ENCODE assay signal across 19 cellular contexts in genomic region chr6:30311101-30311500, GRCh38. TPM values are rescaled to one million over a fixed set of nuclear protein-coding genes. Genes with fewer than 3 reads are reported as not detected.
A peak's percentile ranks its signal among the peaks of the same experiment; 100 is the strongest.
DNase-seq lines count a peak whose midpoint lies in the region; ATAC-seq, FAIRE-seq and TF ChIP-seq lines count a peak whose summit lies in the region.
"Had no signal": no experiment of that assay in that cellular context is flagged by ENCODE, and none has a peak within 500 bp of the region (broad histone marks: within the 10 kb centered on the region; RNA-seq: fewer than 3 reads in every experiment).

No MANE protein-coding gene starts in this region.

- H3K4me3 ChIP-seq in A549: no peak overlapping the region
- H3K4me3 ChIP-seq in HEK293 (ENCODE audit: low read depth, low read length): no peak overlapping the region
- no peak overlapping the region for H3K4me3 ChIP-seq in left ventricle myocardium inferior
- H3K4me3 ChIP-seq: BLaER1, HAP-1 had no signal

- 97% methylated on average over 3 of the region's 3 CpGs for WGBS in A549 (ENCODE audit: missing lambda C conversion rate)

- FAIRE-seq in A549 (lab: Jason Lieb, UNC): no peak
- FAIRE-seq: A204.1 had no signal

- CTCF ChIA-PET in A549 (lab: Yijun Ruan, JAX) (no interaction called here), HEK293 (lab: Yijun Ruan, JAX) (no interaction called here)

- no peak for TF ChIP-seq EP300 in A549 (IDR thresholded peaks at IDR 0.05)

- no peaks in the 10 kb centered on the region for H3K27me3 ChIP-seq in left ventricle myocardium inferior (ENCODE audit: low read depth)
- H3K27me3 ChIP-seq: BLaER1 had no signal

- TF ChIP-seq RAD21 in A549 (conservative IDR thresholded peaks at IDR 0.05 in 1 of 2, IDR thresholded peaks at IDR 0.05 in 1 of 2): no peak

- ATAC-seq in A549: no peak
- ATAC-seq in Right ventricle myocardium inferior: no peak

- DNase-seq in A549 (ENCODE audit: low read depth in 1 of 2, low spot score in 1 of 2): no peak
- peak; percentile 13 for DNase-seq in astrocyte of the hippocampus (ENCODE audit: low read depth, low spot score)
- peak; percentile 8 for DNase-seq in iris pigment epithelial cell (ENCODE audit: low read depth)
- DNase-seq in Right ventricle myocardium inferior (ENCODE audit: missing footprints): no peak
- DNase-seq in AG08396 (ENCODE audit: low spot score): no peak
- no peak for DNase-seq in left ventricle myocardium inferior
- DNase-seq in NCI-H1417 treated with DMSO at 0.1 percent for 48 hours (lab: John Stamatoyannopoulos, UW): no peak
- DNase-seq: CD4-positive, alpha-beta memory T cell; DMS53; NCI-H1092 treated with DMSO at 0.1 percent for 48 hours; NCI-H1694; NCI-H2081 treated with DMSO at 0.1 percent for 48 hours; NCI-H510A; NCI-H774; SHP77 treated with DMSO at 0.1 percent for 48 hours had no signal

- TF ChIP-seq POLR2A in A549 (IDR thresholded peaks at IDR 0.05; ENCODE audit: low read length): no peak

- TF ChIP-seq CTCF in A549 (IDR thresholded peaks at IDR 0.05) (no peak), HEK293 (tag by site-specific recombination; IDR thresholded peaks at IDR 0.05) (no peak), left ventricle myocardium inferior (IDR thresholded peaks at IDR 0.05; ENCODE audit: borderline replicate concordance) (no peak)

- intact Hi-C loops in Right ventricle myocardium inferior (cut with DNase I): no loop called here
- intact Hi-C loops in left ventricle myocardium inferior (cut with micrococcal nuclease): no loop called here

- H3K27ac ChIP-seq in A549: no peak overlapping the region
- no peak overlapping the region for H3K27ac ChIP-seq in HEK293 (ENCODE audit: extremely low read depth, low read depth, low read length)
- H3K27ac ChIP-seq in left ventricle myocardium inferior (replicated peaks): no peak overlapping the region
- H3K27ac ChIP-seq: BLaER1 had no signal

- H3K4me2 ChIP-seq in A549: no peak overlapping the region
- H3K4me2 ChIP-seq: BLaER1 had no signal

- peaks cover 0 to 40% of the 10 kb centered on the region in 2 experiments; a peak in 2 of 3 replicates for H3K36me3 ChIP-seq in HEK293 (ENCODE audit: control insufficient read depth in 2 of 2, insufficient read depth in 1 of 2, low read length in 2 of 2)
- H3K36me3 ChIP-seq in left ventricle myocardium inferior: peaks cover 13% of the 10 kb centered on the region

- no peaks in the 10 kb centered on the region; the same call in 2 of the 3 replicates for H3K9me3 ChIP-seq in A549
- H3K9me3 ChIP-seq in HEK293 (ENCODE audit: control insufficient read depth, insufficient read depth, low read depth, low read length): no peaks in the 10 kb centered on the region
- H3K9me3 ChIP-seq in left ventricle myocardium inferior (replicated peaks): no peaks in the 10 kb centered on the region
- H3K9me3 ChIP-seq: BLaER1, HAP-1 had no signal

- POLR2A ChIA-PET in A549 (lab: Yijun Ruan, JAX): no interaction called here
- POLR2A ChIA-PET in HEK293 (lab: Yijun Ruan, JAX): interaction anchor here (0.6 kb wide), 1 partner anchor 15 kb away, joined by 3 read pairs; no protein-coding TSS in a partner anchor

- H3K4me1 ChIP-seq in A549: 0 out of 3 replicates have a peak, but pooled peaks cover 2% of the 10 kb centered on the region
- H3K4me1 ChIP-seq in HEK293 (ENCODE audit: control insufficient read depth, insufficient read depth, low read length): no peaks in the 10 kb centered on the region
- H3K4me1 ChIP-seq in left ventricle myocardium inferior: no peaks in the 10 kb centered on the region
- H3K4me1 ChIP-seq: BLaER1, HAP-1 had no signal

TF ChIP-seq in A549, 52 proteins besides CTCF, POLR2A, EP300 and RAD21:
- TF ChIP-seq REST (IDR thresholded peaks at IDR 0.05) (peak; percentile 82; the same call in 1 of the 2 replicates), TFCP2L1 (CRISPR knock-in tag; IDR thresholded peaks at IDR 0.05) (no peak), FOSL2 (IDR thresholded peaks at IDR 0.05) (no peak), FOSL2 (CRISPR knock-in tag; IDR thresholded peaks at IDR 0.05) (no peak)
TF ChIP-seq in A549: peak in this region for 1.

TF ChIP-seq in HEK293, 187 proteins besides CTCF, POLR2A, EP300 and RAD21:
- TF ChIP-seq REST (tag by site-specific recombination; IDR thresholded peaks at IDR 0.05) (peak; percentile 88), ZNF350 (tag by site-specific recombination; IDR thresholded peaks at IDR 0.05) (no peak), ZNF146 (tag by site-specific recombination; IDR thresholded peaks at IDR 0.05) (no peak)

RNA-seq across cellular contexts. Expression of gene TRIM39, which starts 15.6 kb away (rescaled TPM):
- polyA plus RNA-seq in A549 (2011; rRNA removed): 5.3 and 7.1 TPM in 2 replicates
- polyA plus RNA-seq in A549 (2012; cell fraction: cytosol; rRNA removed): 3.9 and 4.1 TPM in 2 replicates
- 7.7 and 11.0 TPM in 2 replicates for polyA plus RNA-seq in A549 (2012; cell fraction: nucleus; rRNA removed)
- polyA plus RNA-seq in A549 (2017; fragmentation: RNase III; extraction: RNeasy Plus Mini Kit Qiagen cat#74134 plus additional on column Dnase treatment): 7.1 to 9.1 TPM (median 8.1 TPM) in 3 replicates
- polyA minus RNA-seq in A549 (2011; rRNA and poly(A)+ RNA removed): 7.9 and 8.9 TPM in 2 replicates
- total RNA-seq in Right ventricle myocardium inferior: 8.3 TPM
- total RNA-seq in left ventricle myocardium inferior: 7.7 TPM

RNA-seq across cellular contexts. Expression of gene RPP21, which starts 33.9 kb away (rescaled TPM):
- polyA plus RNA-seq in A549 (2011; rRNA removed) (33.6 and 37.4 TPM in 2 replicates), A549 (2017; fragmentation: RNase III; extraction: RNeasy Plus Mini Kit Qiagen cat#74134 plus additional on column Dnase treatment) (54.8 to 59.5 TPM (median 58.4 TPM) in 3 replicates)
- 170 and 176 TPM in 2 replicates for polyA plus RNA-seq in A549 (2012; cell fraction: cytosol; rRNA removed)
- polyA plus RNA-seq in A549 (2012; cell fraction: nucleus; rRNA removed): 162 and 212 TPM in 2 replicates
- polyA minus RNA-seq in A549 (2011; rRNA and poly(A)+ RNA removed): 6.5 and 11.0 TPM in 2 replicates
- total RNA-seq in Right ventricle myocardium inferior (33.6 TPM), left ventricle myocardium inferior (25.7 TPM)

Comparison
In these comparisons a context has a peak if more than half of its experiments do, and no peak if none do; other contexts are left out.
1. DNase-seq: peak in astrocyte of the hippocampus (single experiment) and iris pigment epithelial cell (single experiment); none in A549 (0 of 2), Right ventricle myocardium inferior (single experiment), AG08396 (single experiment), left ventricle myocardium inferior (single experiment) and NCI-H1417 treated with DMSO at 0.1 percent for 48 hours (single experiment).
2. Of the 5 proteins assayed by ChIP-seq in both HEK293 and A549: peak only in HEK293: none; only in A549: none; in both: REST; in neither: 4.